In genomic region chr19:16626796-16627193, GRCh38 we compare ENCODE assay signal across 8 cellular contexts. TPM values are rescaled to one million over a fixed set of nuclear protein-coding genes. Genes with fewer than 3 reads are reported as not detected.
DNase-seq lines count a peak whose midpoint lies in the region; ATAC-seq and TF ChIP-seq lines count a peak whose summit lies in the region.

No MANE protein-coding gene starts in this region.

- peaks cover 9% of the 10 kb centered on the region for H3K36me3 ChIP-seq in GM06990 (ENCODE audit: control insufficient read depth, insufficient read depth, low read length)
- peaks cover 9% of the 10 kb centered on the region for H3K36me3 ChIP-seq in fibroblast of lung (ENCODE audit: control insufficient read depth, insufficient read depth, low read length)
- H3K36me3 ChIP-seq in gastrocnemius medialis, result peaks cover 0 to 8% of the 10 kb centered on the region in 2 donors

- H3K9ac ChIP-seq in fibroblast of lung (ENCODE audit: insufficient read depth, low read length), result peak overlapping the region; percentile 89

- H3K4me3 Mint-ChIP-seq in T-helper 17 cell, result peak overlapping the region; percentile 93

- H3K9me3 ChIP-seq in T-helper 17 cell (ENCODE audit: control insufficient read depth, low read length, poor library complexity, severe bottlenecking) (no peaks in the 10 kb centered on the region), fibroblast of lung (ENCODE audit: control insufficient read depth, insufficient read depth, low read depth, low read length) (no peaks in the 10 kb centered on the region), gastrocnemius medialis (no peaks in the 10 kb centered on the region)

- TF ChIP-seq CTCF in GM06990 (IDR thresholded peaks at IDR 0.05; ENCODE audit: insufficient read depth, low read length, poor library complexity, severe bottlenecking), result no peak
- no peak for TF ChIP-seq CTCF in fibroblast of lung (conservative IDR thresholded peaks at IDR 0.05 in 1 of 2, IDR thresholded peaks at IDR 0.05 in 1 of 2; ENCODE audit: low read depth in 1 of 2, low read length in 2 of 2)
- TF ChIP-seq CTCF in gastrocnemius medialis (IDR thresholded peaks at IDR 0.05 in 4 of 5, conservative IDR thresholded peaks at IDR 0.05 in 1 of 5), result no peak

- no peaks in the 10 kb centered on the region for H4K20me1 ChIP-seq in fibroblast of lung (ENCODE audit: control insufficient read depth, extremely low read depth, insufficient read depth, low read length)

- no peaks in the 10 kb centered on the region for H3K27me3 Mint-ChIP-seq in T-helper 17 cell

- H3K27ac Mint-ChIP-seq in T-helper 17 cell, result peak overlapping the region; percentile 86

- in situ Hi-C loops in gastrocnemius medialis (cut with MboI; ENCODE audit: low sequenced_read_pairs in 4 of 4), result no loop called here

- no peak for TF ChIP-seq POLR2A in gastrocnemius medialis (IDR thresholded peaks at IDR 0.05)

- H3K36me3 Mint-ChIP-seq in T-helper 17 cell (ENCODE audit: low read depth), result peaks cover 4% of the 10 kb centered on the region

- peak overlapping the region; percentile 95 for H3K4me3 ChIP-seq in GM06990 (replicated peaks; ENCODE audit: low read depth, low read length)
- H3K4me3 ChIP-seq in fibroblast of lung (replicated peaks in 1 of 4; ENCODE audit: control extremely low read depth in 1 of 4, insufficient read depth in 1 of 4, low read depth in 3 of 4, low read length in 4 of 4), result peak overlapping the region; percentile 77 to 97 (median 92)
- H3K4me3 ChIP-seq in gastrocnemius medialis, result peak overlapping the region; percentile 86 to 98 (median 86)

- peaks cover 36% of the 10 kb centered on the region for H3K4me1 Mint-ChIP-seq in T-helper 17 cell

- H3K4me2 ChIP-seq in fibroblast of lung (ENCODE audit: extremely low read depth, insufficient read depth, low read length), result peak overlapping the region; percentile 94

- H3K79me2 ChIP-seq in fibroblast of lung (ENCODE audit: control insufficient read depth, insufficient read depth, low read length), result peaks cover 60% of the 10 kb centered on the region

- ATAC-seq in T-helper 17 cell (no peak), gastrocnemius medialis (no peak), GM21528 (IDR thresholded peaks at IDR 0.05; ENCODE audit: low FRiP score, unreplicated experiment) (no peak), GM21526 (IDR thresholded peaks at IDR 0.05; ENCODE audit: low FRiP score, unreplicated experiment) (no peak)

- H3K4me1 ChIP-seq in fibroblast of lung (ENCODE audit: control insufficient read depth, extremely low read depth, insufficient read depth, low read length) (peaks cover 3% of the 10 kb centered on the region), gastrocnemius medialis (peaks cover 42 to 65% of the 10 kb centered on the region in 2 donors)

- H3K27ac ChIP-seq in fibroblast of lung (ENCODE audit: insufficient read depth, low read length) (peak overlapping the region; percentile 87), gastrocnemius medialis (peak overlapping the region; percentile 86 to 99 (median 92))

- intact Hi-C loops in gastrocnemius medialis (cut with DNase I; ENCODE audit: low total_unique reads), result loop anchor here (2.0 to 5.0 kb wide), 2 partner anchors 20 to 179 kb away; no protein-coding TSS in a partner anchor

- DNase-seq in GM06990 (ENCODE audit: extremely low read depth, insufficient read length) (no peak), T-helper 17 cell (no peak), fibroblast of lung (ENCODE audit: low read depth in 2 of 2) (peak in 1 of 2 donors; percentile 23), gastrocnemius medialis (no peak), mucosa of gallbladder (ENCODE audit: low spot score) (no peak), SKM-1 (lab: John Stamatoyannopoulos, UW; ENCODE audit: unreplicated experiment) (no peak)

- H3K27me3 ChIP-seq in GM06990 (replicated peaks; ENCODE audit: control insufficient read depth, insufficient read depth, low read length), result no peaks in the 10 kb centered on the region
- H3K27me3 ChIP-seq in fibroblast of lung (ENCODE audit: control insufficient read depth, insufficient read depth, low read length), result no peaks in the 10 kb centered on the region
- H3K27me3 ChIP-seq in gastrocnemius medialis, result no peaks in the 10 kb centered on the region

- no peak overlapping the region for H2AFZ ChIP-seq in fibroblast of lung (ENCODE audit: low read length)

RNA-seq across cellular contexts. Expression of gene MED26, which starts 1.2 kb away (rescaled TPM):
- 10 to 100 TPM; 36.4 to 41.8 TPM for total RNA-seq in T-helper 17 cell
- total RNA-seq in fibroblast of lung, result 3.3 and 4.5 TPM in 2 replicates
- 3.7 TPM in 2 replicates for polyA plus RNA-seq in fibroblast of lung
- polyA plus RNA-seq in fibroblast of lung (2012), result 4.3 and 4.7 TPM in 2 replicates
- polyA minus RNA-seq in fibroblast of lung (ENCODE audit: low replicate concordance), result 4.0 and 5.4 TPM in 2 replicates
- 10 to 100 TPM in 2 of 4 donors, 1 to 10 TPM in 2; 5.7 to 15.7 (median 9.4) TPM for total RNA-seq in gastrocnemius medialis
- total RNA-seq in mucosa of gallbladder, result 8.3 TPM

RNA-seq across cellular contexts. Expression of gene SMIM7, which starts 33.1 kb away (rescaled TPM):
- 10 to 100 TPM; 60.7 to 70.2 TPM for total RNA-seq in T-helper 17 cell
- 58.1 and 64.7 TPM in 2 replicates for total RNA-seq in fibroblast of lung
- polyA plus RNA-seq in fibroblast of lung, result 91.4 and 104 TPM in 2 replicates
- 77.6 and 85.1 TPM in 2 replicates for polyA plus RNA-seq in fibroblast of lung (2012)
- 39.2 and 51.1 TPM in 2 replicates for polyA minus RNA-seq in fibroblast of lung (ENCODE audit: low replicate concordance)
- 10 to 100 TPM; 36.4 to 60.5 (median 49.8) TPM for total RNA-seq in gastrocnemius medialis
- total RNA-seq in mucosa of gallbladder, result 71.6 TPM

RNA-seq across cellular contexts. Expression of gene TMEM38A, which starts 34.1 kb away (rescaled TPM):
- total RNA-seq in T-helper 17 cell (under 1 TPM; 0.27 to 0.42 TPM), fibroblast of lung (1.8 and 2.0 TPM in 2 replicates), gastrocnemius medialis (100 to 1,000 TPM; 101 to 256 (median 182) TPM), mucosa of gallbladder (4.3 TPM)
- polyA plus RNA-seq in fibroblast of lung, result 1.2 and 1.3 TPM in 2 replicates
- polyA plus RNA-seq in fibroblast of lung (2012), result 0.99 and 1.1 TPM in 2 replicates
- 0.15 and 16.5 TPM in 2 replicates for polyA minus RNA-seq in fibroblast of lung (ENCODE audit: low replicate concordance)

RNA-seq across cellular contexts. Expression of gene SLC35E1, which starts 54.6 kb away (rescaled TPM):
- total RNA-seq in T-helper 17 cell (10 to 100 TPM; 68.1 to 75.9 TPM), fibroblast of lung (16.9 and 19.0 TPM in 2 replicates), gastrocnemius medialis (10 to 100 TPM; 24.1 to 60.3 (median 40.1) TPM), mucosa of gallbladder (43.0 TPM)
- polyA plus RNA-seq in fibroblast of lung, result 34.0 and 36.1 TPM in 2 replicates
- polyA plus RNA-seq in fibroblast of lung (2012), result 31.3 and 37.8 TPM in 2 replicates
- polyA minus RNA-seq in fibroblast of lung (ENCODE audit: low replicate concordance), result 81.7 and 90.8 TPM in 2 replicates

Comparison
In these comparisons a context has a peak if more than half of its experiments do, and no peak if none do; other contexts are left out.
1. RNA of gene TMEM38A, which starts 34.1 kb away (total RNA-seq): 101 to 256 TPM in gastrocnemius medialis; 4.3 TPM in mucosa of gallbladder (single experiment), 1.8 to 2.0 TPM in fibroblast of lung and 0.27 to 0.42 TPM in T-helper 17 cell; every median in the first group is over 10 times any median in the second.
2. Peak in every context shown above with its lines, with median percentiles within 50 percentile points of each other: H3K4me3 ChIP-seq.